Comparison of ENCODE assay signal across 11 cellular contexts in genomic region chr5:105581988-105582690, GRCh38.
"Had no signal": no experiment of that assay in that cellular context is flagged by ENCODE, and none has a peak within 500 bp of the region (broad histone marks: within the 10 kb centered on the region; RNA-seq: fewer than 3 reads in every experiment).

No MANE protein-coding gene starts in this region.

- H3K9me3 ChIP-seq: sigmoid colon had no signal

- H3K4me3 Mint-ChIP-seq: activated CD4-positive, alpha-beta T cell treated with anti-CD3 and anti-CD28 coated beads, Interleukin-2, amount 10 ng/mL, durations not matched to agents 24 days and 14 days; activated naive CD4-positive, alpha-beta T cell treated with anti-CD3 and anti-CD28 coated beads for 36 hours; natural killer cell treated with Interleukin-12 subunit alpha and Interleukin-12 subunit beta and Interleukin-15 and Interleukin-18, amount 100 ng/mL, for 72 hours; WTC11 had no signal

- H3K36me3 ChIP-seq: heart right ventricle, left lung, sigmoid colon had no signal

- H3K27ac Mint-ChIP-seq: activated CD4-positive, alpha-beta T cell treated with anti-CD3 and anti-CD28 coated beads, Interleukin-2, amount 10 ng/mL, durations not matched to agents 24 days and 14 days; activated naive CD4-positive, alpha-beta T cell treated with anti-CD3 and anti-CD28 coated beads for 36 hours; natural killer cell treated with Interleukin-12 subunit alpha and Interleukin-12 subunit beta and Interleukin-15 and Interleukin-18, amount 100 ng/mL, for 72 hours; WTC11 had no signal

- H3K36me3 Mint-ChIP-seq: natural killer cell treated with Interleukin-12 subunit alpha and Interleukin-12 subunit beta and Interleukin-15 and Interleukin-18, amount 100 ng/mL, for 72 hours; WTC11 had no signal

- H3K4me1 ChIP-seq: heart right ventricle, left lung, sigmoid colon had no signal

- H3K27ac ChIP-seq: heart right ventricle, left lung, sigmoid colon had no signal

- DNase-seq: activated CD4-positive, alpha-beta T cell treated with anti-CD3 and anti-CD28 coated beads, Interleukin-2, amount 10 ng/mL, durations not matched to agents 24 days and 14 days; activated naive CD4-positive, alpha-beta T cell treated with anti-CD3 and anti-CD28 coated beads for 36 hours; heart right ventricle; islet precursor cell; left lung; sigmoid colon; stimulated activated naive CD4-positive, alpha-beta T cell; substantia nigra; trophoblast cell had no signal

- H3K4me1 Mint-ChIP-seq: activated CD4-positive, alpha-beta T cell treated with anti-CD3 and anti-CD28 coated beads, Interleukin-2, amount 10 ng/mL, durations not matched to agents 24 days and 14 days; WTC11 had no signal

- H3K4me3 ChIP-seq: heart right ventricle, left lung, sigmoid colon had no signal

- ATAC-seq: heart right ventricle; left lung; natural killer cell treated with Interleukin-12 subunit alpha and Interleukin-12 subunit beta and Interleukin-15 and Interleukin-18, amount 100 ng/mL, for 72 hours; WTC11 had no signal

- H3K27me3 Mint-ChIP-seq: activated CD4-positive, alpha-beta T cell treated with anti-CD3 and anti-CD28 coated beads, Interleukin-2, amount 10 ng/mL, durations not matched to agents 24 days and 14 days; natural killer cell treated with Interleukin-12 subunit alpha and Interleukin-12 subunit beta and Interleukin-15 and Interleukin-18, amount 100 ng/mL, for 72 hours had no signal

- H3K27me3 ChIP-seq: heart right ventricle, left lung, sigmoid colon had no signal
